In the genomic region with DNA sequence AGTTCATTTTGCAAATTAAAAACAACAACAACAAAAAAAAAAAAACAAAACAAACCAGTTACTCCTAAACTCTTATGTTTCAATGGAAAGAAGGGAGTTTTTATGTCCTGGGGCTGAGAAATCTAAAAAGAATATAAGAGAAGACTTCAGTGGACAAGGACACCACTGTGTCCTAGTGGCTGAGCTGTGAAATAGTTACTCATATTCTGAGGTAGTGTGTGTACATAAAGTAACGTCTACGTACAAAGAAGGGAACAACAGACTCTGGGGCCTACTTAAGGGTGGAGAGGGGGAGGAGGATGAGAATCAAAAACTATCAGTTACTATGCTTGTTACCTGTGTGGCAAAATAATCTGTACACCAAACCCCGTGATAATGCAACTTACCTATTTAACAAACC, we compare ENCODE assay signal across 16 cellular contexts. TPM values are rescaled to one million over a fixed set of nuclear protein-coding genes. Genes with fewer than 3 reads are reported as not detected.
DNase-seq lines count a peak whose midpoint lies in the region; ATAC-seq and TF ChIP-seq lines count a peak whose summit lies in the region.
"Had no signal": no experiment of that assay in that cellular context is flagged by ENCODE, and none has a peak within 500 bp of the region (broad histone marks: within the 10 kb centered on the region; RNA-seq: fewer than 3 reads in every experiment).

No MANE protein-coding gene starts in this region.

- 0 out of 2 replicates have a peak, but pooled peaks have one; percentile 4 for TF ChIP-seq CTCF in 22Rv1 (IDR thresholded peaks at IDR 0.05)

- no peaks in the 10 kb centered on the region for H4K20me1 ChIP-seq in Karpas-422 (ENCODE audit: insufficient read depth, low read depth, low read length)
- H4K20me1 ChIP-seq: BLaER1 treated with 17β-estradiol and CSF1 and Interleukin-3, amounts not matched to agents 10 nM and 100 nM had no signal

- no peaks in the 10 kb centered on the region for H3K9me2 ChIP-seq in Karpas-422 (replicated peaks; ENCODE audit: insufficient read depth, low read length)

- no peak overlapping the region for H3K9ac ChIP-seq in Karpas-422 (ENCODE audit: low read length)
- H3K9ac ChIP-seq: BLaER1 treated with 17β-estradiol and CSF1 and Interleukin-3, amounts not matched to agents 10 nM and 100 nM had no signal

- DNase-seq in DMS53 (lab: John Stamatoyannopoulos, UW) = peak; percentile 10
- DNase-seq in DMS53 treated with DMSO at 0.1 percent for 48 hours (lab: John Stamatoyannopoulos, UW; ENCODE audit: unreplicated experiment) = no peak
- peak; percentile 39 for DNase-seq in Karpas-422
- peak; percentile 31 for DNase-seq in SK-MEL-5 (ENCODE audit: low read depth, low spot score)
- DNase-seq in HCEC 1CT = no peak
- DNase-seq: 8988T; Calu3; CD8-positive, alpha-beta T cell; H9; KG1 had no signal

- H3K27ac ChIP-seq in 22Rv1 = no peak overlapping the region
- no peak overlapping the region for H3K27ac ChIP-seq in Karpas-422 (ENCODE audit: low read length)
- H3K27ac ChIP-seq: BLaER1 treated with 17β-estradiol and CSF1 and Interleukin-3, amounts not matched to agents 10 nM and 100 nM had no signal

- peaks cover under 1% of the 10 kb centered on the region for H3K4me1 ChIP-seq in Karpas-422 (ENCODE audit: low read length)

- H2AFZ ChIP-seq in Karpas-422 (ENCODE audit: low read length) = no peak overlapping the region
- H2AFZ ChIP-seq: GM23338 had no signal

- no peak for ATAC-seq in HG02610 (IDR thresholded peaks at IDR 0.05; ENCODE audit: unreplicated experiment)
- no peak for ATAC-seq in HG02840 (IDR thresholded peaks at IDR 0.05; ENCODE audit: low FRiP score, unreplicated experiment)
- ATAC-seq: CD8-positive, alpha-beta T cell; GM23338 had no signal

- H3K4me2 ChIP-seq in Karpas-422 (ENCODE audit: low read depth, low read length, poor library complexity, severe bottlenecking) = no peak overlapping the region
- H3K4me2 ChIP-seq: BLaER1 treated with 17β-estradiol and CSF1 and Interleukin-3, amounts not matched to agents 10 nM and 100 nM; GM23338 had no signal

- H3K27me3 ChIP-seq in Karpas-422 (ENCODE audit: low read length) = no peaks in the 10 kb centered on the region
- H3K27me3 ChIP-seq: BLaER1 treated with 17β-estradiol and CSF1 and Interleukin-3, amounts not matched to agents 10 nM and 100 nM had no signal

- no peak overlapping the region for H3K4me3 ChIP-seq in Karpas-422 (ENCODE audit: low read length)
- H3K4me3 ChIP-seq: BLaER1 treated with 17β-estradiol and CSF1 and Interleukin-3, amounts not matched to agents 10 nM and 100 nM; GM23338 had no signal

- in situ Hi-C loops in SK-MEL-5 (cut with HindIII; ENCODE audit: low pct_unique_long_range_greater_than_20kb, low sequenced_read_pairs) = no loop called here

- no peaks in the 10 kb centered on the region for H3K36me3 ChIP-seq in Karpas-422 (ENCODE audit: insufficient read depth, low read length)
- H3K36me3 ChIP-seq: BLaER1 treated with 17β-estradiol and CSF1 and Interleukin-3, amounts not matched to agents 10 nM and 100 nM had no signal

- no peaks in the 10 kb centered on the region for H3K79me2 ChIP-seq in Karpas-422 (ENCODE audit: low read length)

- no peaks in the 10 kb centered on the region for H3K9me3 ChIP-seq in Karpas-422 (ENCODE audit: low read length)
- H3K9me3 ChIP-seq: BLaER1 treated with 17β-estradiol and CSF1 and Interleukin-3, amounts not matched to agents 10 nM and 100 nM had no signal

RNA-seq across cellular contexts. Expression of gene TP53BP1, which starts 6.0 kb away (rescaled TPM):
- 62.7 and 82.3 TPM in 2 replicates for total RNA-seq in Karpas-422 (2014; rRNA removed; shearing (Covaris generic); ENCODE audit: low replicate concordance)
- total RNA-seq in SK-MEL-5 (2014; rRNA removed; shearing (Covaris generic)) = 25.9 and 30.7 TPM in 2 replicates
- 22.1 and 32.2 TPM in 2 replicates for polyA plus RNA-seq in SK-MEL-5 (2015; cell fraction: cytosol; rRNA removed)
- polyA plus RNA-seq in SK-MEL-5 (2015; cell fraction: nucleus; rRNA removed) = 109 and 166 TPM in 2 replicates

RNA-seq across cellular contexts. Expression of gene MAP1A, which starts 18.4 kb away (rescaled TPM):
- total RNA-seq in Karpas-422 (2014; rRNA removed; shearing (Covaris generic); ENCODE audit: low replicate concordance) = 1.4 and 1.8 TPM in 2 replicates
- 0.87 and 0.90 TPM in 2 replicates for total RNA-seq in SK-MEL-5 (2014; rRNA removed; shearing (Covaris generic))
- polyA plus RNA-seq in SK-MEL-5 (2015; cell fraction: cytosol; rRNA removed) = 1.3 and 1.7 TPM in 2 replicates
- polyA plus RNA-seq in SK-MEL-5 (2015; cell fraction: nucleus; rRNA removed) = 0.62 and 1.1 TPM in 2 replicates
- polyA plus RNA-seq: IgD-negative memory B cell had no signal

Comparison
In these comparisons a context has a peak if more than half of its experiments do, and no peak if none do; other contexts are left out.
1. DNase-seq: peak in DMS53 (single experiment), Karpas-422 (single experiment) and SK-MEL-5 (single experiment); none in DMS53 treated with DMSO at 0.1 percent for 48 hours (single experiment) and HCEC 1CT (single experiment).